ENCODE assay signal across 1 cellular context in the genomic region with DNA sequence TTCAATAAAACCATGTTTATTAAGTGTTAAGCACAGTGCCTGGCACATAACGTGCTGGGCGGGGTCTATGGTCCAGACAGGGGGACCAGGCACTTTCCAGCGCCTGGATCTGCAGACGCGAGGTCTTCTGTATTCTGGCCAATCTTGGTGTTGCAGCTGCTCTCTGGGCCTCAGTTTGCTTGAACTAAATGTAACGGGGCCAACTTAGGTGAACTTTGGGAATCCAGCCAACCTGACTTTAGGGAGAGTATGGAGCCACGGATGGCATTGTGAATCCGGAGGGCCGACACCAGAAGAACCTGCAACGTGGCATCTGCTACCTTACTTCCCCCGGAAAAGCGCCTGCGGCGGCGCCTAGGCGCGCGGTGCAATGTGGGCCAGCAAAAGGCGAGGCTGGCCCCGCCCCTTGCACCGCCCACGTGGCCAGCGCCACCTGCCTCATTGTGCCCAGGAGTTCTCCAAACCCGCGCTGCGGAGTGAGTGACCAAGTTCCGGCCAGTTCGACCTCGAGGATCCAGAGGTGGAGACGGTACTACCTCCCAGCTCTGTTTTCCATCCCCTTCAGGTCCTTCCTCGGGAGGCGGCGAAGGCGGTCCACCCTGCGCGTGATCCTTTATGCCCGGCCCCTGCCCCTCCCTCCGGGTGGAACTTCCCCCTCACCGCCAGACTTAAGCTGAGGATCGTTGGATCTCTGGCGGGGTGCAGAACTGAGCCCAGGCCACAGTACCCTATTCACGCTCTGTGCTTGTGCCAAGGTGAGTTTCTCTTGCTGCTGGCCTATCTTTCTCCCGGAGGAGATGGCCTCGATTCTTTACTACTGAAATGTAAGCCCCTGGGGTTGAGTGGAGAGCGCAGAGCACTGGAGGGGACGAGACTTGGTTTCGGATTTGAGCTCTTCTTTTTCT.
A peak's percentile ranks its signal among the peaks of the same experiment; 100 is the strongest.
TF ChIP-seq lines count a peak whose summit lies in the region.

A gene (plus strand): TSS at position 426 of the 905 bp plus-strand sequence. CDS start 10,969 bp downstream, outside the sequence.

TF ChIP-seq in K562, 482 proteins besides CTCF, POLR2A, EP300 and RAD21 (continued from another document and continues in another):
- TF ChIP-seq, protein P1, sequence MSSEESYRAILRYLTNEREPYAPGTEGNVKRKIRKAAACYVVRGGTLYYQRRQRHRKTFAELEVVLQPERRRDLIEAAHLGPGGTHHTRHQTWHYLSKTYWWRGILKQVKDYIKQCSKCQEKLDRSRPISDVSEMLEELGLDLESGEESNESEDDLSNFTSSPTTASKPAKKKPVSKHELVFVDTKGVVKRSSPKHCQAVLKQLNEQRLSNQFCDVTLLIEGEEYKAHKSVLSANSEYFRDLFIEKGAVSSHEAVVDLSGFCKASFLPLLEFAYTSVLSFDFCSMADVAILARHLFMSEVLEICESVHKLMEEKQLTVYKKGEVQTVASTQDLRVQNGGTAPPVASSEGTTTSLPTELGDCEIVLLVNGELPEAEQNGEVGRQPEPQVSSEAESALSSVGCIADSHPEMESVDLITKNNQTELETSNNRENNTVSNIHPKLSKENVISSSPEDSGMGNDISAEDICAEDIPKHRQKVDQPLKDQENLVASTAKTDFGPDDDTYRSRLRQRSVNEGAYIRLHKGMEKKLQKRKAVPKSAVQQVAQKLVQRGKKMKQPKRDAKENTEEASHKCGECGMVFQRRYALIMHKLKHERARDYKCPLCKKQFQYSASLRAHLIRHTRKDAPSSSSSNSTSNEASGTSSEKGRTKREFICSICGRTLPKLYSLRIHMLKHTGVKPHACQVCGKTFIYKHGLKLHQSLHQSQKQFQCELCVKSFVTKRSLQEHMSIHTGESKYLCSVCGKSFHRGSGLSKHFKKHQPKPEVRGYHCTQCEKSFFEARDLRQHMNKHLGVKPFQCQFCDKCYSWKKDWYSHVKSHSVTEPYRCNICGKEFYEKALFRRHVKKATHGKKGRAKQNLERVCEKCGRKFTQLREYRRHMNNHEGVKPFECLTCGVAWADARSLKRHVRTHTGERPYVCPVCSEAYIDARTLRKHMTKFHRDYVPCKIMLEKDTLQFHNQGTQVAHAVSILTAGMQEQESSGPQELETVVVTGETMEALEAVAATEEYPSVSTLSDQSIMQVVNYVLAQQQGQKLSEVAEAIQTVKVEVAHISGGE (CRISPR knock-in tag; IDR thresholded peaks at IDR 0.05): peak in 1 of 3 experiments; percentile 87; a peak in 2 of 6 replicates
- peak; percentile 8 for TF ChIP-seq NEUROD1 (IDR thresholded peaks at IDR 0.05; ENCODE audit: borderline replicate concordance, low read depth, low read length, partially characterized antibody)
- no peak for TF ChIP-seq ZNF507 (tag; conservative IDR thresholded peaks at IDR 0.05)
- TF ChIP-seq PHF8 (IDR thresholded peaks at IDR 0.05; ENCODE audit: borderline replicate concordance, low read length): peak; percentile 87
- TF ChIP-seq, protein P2, sequence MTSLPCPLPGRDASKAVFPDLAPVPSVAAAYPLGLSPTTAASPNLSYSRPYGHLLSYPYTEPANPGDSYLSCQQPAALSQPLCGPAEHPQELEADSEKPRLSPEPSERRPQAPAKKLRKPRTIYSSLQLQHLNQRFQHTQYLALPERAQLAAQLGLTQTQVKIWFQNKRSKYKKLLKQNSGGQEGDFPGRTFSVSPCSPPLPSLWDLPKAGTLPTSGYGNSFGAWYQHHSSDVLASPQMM (CRISPR knock-in tag; IDR thresholded peaks at IDR 0.05): no peak
- no peak for TF ChIP-seq ZNF76 (CRISPR knock-in tag; IDR thresholded peaks at IDR 0.05; ENCODE audit: borderline replicate concordance)
- TF ChIP-seq ZNF165 (CRISPR knock-in tag; IDR thresholded peaks at IDR 0.05; ENCODE audit: borderline replicate concordance): no peak; the same call in 1 of the 2 replicates
- no peak for TF ChIP-seq RFX5 (IDR thresholded peaks at IDR 0.05; ENCODE audit: low read depth, low read length)
- TF ChIP-seq, protein P3, sequence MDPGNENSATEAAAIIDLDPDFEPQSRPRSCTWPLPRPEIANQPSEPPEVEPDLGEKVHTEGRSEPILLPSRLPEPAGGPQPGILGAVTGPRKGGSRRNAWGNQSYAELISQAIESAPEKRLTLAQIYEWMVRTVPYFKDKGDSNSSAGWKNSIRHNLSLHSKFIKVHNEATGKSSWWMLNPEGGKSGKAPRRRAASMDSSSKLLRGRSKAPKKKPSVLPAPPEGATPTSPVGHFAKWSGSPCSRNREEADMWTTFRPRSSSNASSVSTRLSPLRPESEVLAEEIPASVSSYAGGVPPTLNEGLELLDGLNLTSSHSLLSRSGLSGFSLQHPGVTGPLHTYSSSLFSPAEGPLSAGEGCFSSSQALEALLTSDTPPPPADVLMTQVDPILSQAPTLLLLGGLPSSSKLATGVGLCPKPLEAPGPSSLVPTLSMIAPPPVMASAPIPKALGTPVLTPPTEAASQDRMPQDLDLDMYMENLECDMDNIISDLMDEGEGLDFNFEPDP (CRISPR knock-in tag; IDR thresholded peaks at IDR 0.05): no peak
- TF ChIP-seq ZNF3 (CRISPR knock-in tag; IDR thresholded peaks at IDR 0.05): no peak
- no peak for TF ChIP-seq ZNF561 (CRISPR knock-in tag; conservative IDR thresholded peaks at IDR 0.05)
- TF ChIP-seq, protein P4, sequence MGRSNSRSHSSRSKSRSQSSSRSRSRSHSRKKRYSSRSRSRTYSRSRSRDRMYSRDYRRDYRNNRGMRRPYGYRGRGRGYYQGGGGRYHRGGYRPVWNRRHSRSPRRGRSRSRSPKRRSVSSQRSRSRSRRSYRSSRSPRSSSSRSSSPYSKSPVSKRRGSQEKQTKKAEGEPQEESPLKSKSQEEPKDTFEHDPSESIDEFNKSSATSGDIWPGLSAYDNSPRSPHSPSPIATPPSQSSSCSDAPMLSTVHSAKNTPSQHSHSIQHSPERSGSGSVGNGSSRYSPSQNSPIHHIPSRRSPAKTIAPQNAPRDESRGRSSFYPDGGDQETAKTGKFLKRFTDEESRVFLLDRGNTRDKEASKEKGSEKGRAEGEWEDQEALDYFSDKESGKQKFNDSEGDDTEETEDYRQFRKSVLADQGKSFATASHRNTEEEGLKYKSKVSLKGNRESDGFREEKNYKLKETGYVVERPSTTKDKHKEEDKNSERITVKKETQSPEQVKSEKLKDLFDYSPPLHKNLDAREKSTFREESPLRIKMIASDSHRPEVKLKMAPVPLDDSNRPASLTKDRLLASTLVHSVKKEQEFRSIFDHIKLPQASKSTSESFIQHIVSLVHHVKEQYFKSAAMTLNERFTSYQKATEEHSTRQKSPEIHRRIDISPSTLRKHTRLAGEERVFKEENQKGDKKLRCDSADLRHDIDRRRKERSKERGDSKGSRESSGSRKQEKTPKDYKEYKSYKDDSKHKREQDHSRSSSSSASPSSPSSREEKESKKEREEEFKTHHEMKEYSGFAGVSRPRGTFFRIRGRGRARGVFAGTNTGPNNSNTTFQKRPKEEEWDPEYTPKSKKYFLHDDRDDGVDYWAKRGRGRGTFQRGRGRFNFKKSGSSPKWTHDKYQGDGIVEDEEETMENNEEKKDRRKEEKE (IDR thresholded peaks at IDR 0.05; ENCODE audit: borderline replicate concordance in 1 of 2, control insufficient read depth in 1 of 2, low read depth in 2 of 2, low read length in 1 of 2): peak in 1 of 2 experiments; percentile 63; a peak in 1 of 4 replicates
- TF ChIP-seq, protein P5, sequence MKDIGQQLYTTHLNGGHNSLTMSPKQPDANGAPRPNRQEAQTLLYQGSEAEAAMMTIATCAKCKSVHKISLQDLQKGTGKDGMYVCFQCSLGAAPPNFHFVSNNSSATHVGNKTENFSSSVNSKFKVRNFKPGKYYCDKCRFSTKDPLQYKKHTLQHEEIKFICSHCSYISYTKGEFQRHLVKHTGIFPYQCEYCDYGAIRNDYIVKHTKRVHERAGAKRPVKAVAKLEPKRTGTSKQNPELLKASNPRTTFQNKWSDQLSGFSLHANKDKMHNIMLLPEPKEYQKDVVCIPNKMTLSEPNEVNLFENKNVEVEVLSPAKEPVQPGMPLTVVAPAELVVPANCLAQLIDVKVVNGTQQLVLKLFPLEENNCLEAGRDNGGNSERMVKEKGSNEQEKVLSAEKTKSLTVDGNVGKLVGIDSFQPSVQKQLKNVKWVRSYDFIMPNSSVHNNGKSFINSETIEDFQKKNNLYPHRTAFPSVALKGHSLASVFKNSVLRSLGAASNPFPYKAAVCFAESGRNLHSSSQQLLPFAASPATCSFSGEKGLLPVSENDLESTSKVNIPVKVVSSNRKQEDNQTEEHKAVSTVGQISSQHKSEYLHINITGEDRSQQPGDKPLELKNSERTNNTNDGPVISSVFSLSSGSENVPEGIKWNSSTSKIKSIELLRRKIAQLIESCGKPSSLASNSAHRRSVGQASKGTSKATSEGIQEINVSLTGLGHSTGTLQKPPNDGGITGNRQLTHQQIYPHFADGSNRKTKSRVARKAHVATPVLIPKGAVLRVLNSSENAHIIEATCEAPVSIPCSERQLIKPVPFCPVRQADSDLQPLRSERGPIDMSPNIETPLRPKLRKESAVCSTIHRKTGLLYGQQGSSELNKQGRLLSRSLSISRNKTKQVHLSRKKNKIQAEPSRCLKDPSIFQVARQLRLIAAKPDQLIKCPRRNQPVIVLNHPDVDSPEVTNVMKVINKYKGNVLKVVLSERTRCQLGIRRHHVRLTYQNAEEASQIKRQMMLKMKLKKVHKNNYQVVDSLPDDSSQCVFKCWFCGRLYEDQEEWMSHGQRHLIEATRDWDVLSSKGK (CRISPR knock-in tag; IDR thresholded peaks at IDR 0.05): no peak
- no peak for TF ChIP-seq ZNF384 (IDR thresholded peaks at IDR 0.05; ENCODE audit: low read depth, low read length)
- TF ChIP-seq CXXC5 (CRISPR knock-in tag; IDR thresholded peaks at IDR 0.05): peak; percentile 82
- peak; percentile 97 for TF ChIP-seq ATF7 (IDR thresholded peaks at IDR 0.05)
- peak; percentile 64 for TF ChIP-seq CBFA2T2 (conservative IDR thresholded peaks at IDR 0.05)
- no peak for TF ChIP-seq BCL6 (CRISPR knock-in tag; IDR thresholded peaks at IDR 0.05)
- TF ChIP-seq ZBTB8A (IDR thresholded peaks at IDR 0.05; ENCODE audit: partially characterized antibody): no peak
- no peak for TF ChIP-seq PCBP1 (IDR thresholded peaks at IDR 0.05; ENCODE audit: low read depth, low read length, poor library complexity, severe bottlenecking)
- TF ChIP-seq ETS2 (tag; IDR thresholded peaks at IDR 0.05; ENCODE audit: borderline replicate concordance, poor library complexity, severe bottlenecking): peak; percentile 52
- TF ChIP-seq, protein P6, sequence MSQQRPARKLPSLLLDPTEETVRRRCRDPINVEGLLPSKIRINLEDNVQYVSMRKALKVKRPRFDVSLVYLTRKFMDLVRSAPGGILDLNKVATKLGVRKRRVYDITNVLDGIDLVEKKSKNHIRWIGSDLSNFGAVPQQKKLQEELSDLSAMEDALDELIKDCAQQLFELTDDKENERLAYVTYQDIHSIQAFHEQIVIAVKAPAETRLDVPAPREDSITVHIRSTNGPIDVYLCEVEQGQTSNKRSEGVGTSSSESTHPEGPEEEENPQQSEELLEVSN (IDR thresholded peaks at IDR 0.05; ENCODE audit: borderline replicate concordance in 1 of 2, extremely low read depth in 1 of 2, insufficient read depth in 1 of 2, insufficient read length in 1 of 2, low read depth in 1 of 2, low read length in 1 of 2, poor library complexity in 1 of 2, severe bottlenecking in 1 of 2): peak; percentile 98 to 99
- TF ChIP-seq NONO (IDR thresholded peaks at IDR 0.05; ENCODE audit: low read depth in 2 of 2, low read length in 1 of 2): peak in 1 of 2 experiments; percentile 97; a peak in 2 of 4 replicates
- 0 out of 2 replicates have a peak, but pooled peaks have one; percentile 43 for TF ChIP-seq PTRF (tag; IDR thresholded peaks at IDR 0.05)
- TF ChIP-seq, protein P7, sequence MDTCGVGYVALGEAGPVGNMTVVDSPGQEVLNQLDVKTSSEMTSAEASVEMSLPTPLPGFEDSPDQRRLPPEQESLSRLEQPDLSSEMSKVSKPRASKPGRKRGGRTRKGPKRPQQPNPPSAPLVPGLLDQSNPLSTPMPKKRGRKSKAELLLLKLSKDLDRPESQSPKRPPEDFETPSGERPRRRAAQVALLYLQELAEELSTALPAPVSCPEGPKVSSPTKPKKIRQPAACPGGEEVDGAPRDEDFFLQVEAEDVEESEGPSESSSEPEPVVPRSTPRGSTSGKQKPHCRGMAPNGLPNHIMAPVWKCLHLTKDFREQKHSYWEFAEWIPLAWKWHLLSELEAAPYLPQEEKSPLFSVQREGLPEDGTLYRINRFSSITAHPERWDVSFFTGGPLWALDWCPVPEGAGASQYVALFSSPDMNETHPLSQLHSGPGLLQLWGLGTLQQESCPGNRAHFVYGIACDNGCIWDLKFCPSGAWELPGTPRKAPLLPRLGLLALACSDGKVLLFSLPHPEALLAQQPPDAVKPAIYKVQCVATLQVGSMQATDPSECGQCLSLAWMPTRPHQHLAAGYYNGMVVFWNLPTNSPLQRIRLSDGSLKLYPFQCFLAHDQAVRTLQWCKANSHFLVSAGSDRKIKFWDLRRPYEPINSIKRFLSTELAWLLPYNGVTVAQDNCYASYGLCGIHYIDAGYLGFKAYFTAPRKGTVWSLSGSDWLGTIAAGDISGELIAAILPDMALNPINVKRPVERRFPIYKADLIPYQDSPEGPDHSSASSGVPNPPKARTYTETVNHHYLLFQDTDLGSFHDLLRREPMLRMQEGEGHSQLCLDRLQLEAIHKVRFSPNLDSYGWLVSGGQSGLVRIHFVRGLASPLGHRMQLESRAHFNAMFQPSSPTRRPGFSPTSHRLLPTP (IDR thresholded peaks at IDR 0.05; ENCODE audit: borderline replicate concordance, extremely low read depth, insufficient read length): no peak
- TF ChIP-seq SMAD1 (IDR thresholded peaks at IDR 0.05; ENCODE audit: low read depth, low read length, partially characterized antibody): peak; percentile 87
- no peak for TF ChIP-seq ZNF311 (CRISPR knock-in tag; IDR thresholded peaks at IDR 0.05)
- no peak for TF ChIP-seq BMI1 (IDR thresholded peaks at IDR 0.05; ENCODE audit: low read length)
- TF ChIP-seq ZNF354B (CRISPR knock-in tag; IDR thresholded peaks at IDR 0.05): no peak
- TF ChIP-seq HMGN3 (IDR thresholded peaks at IDR 0.05; ENCODE audit: borderline replicate concordance, extremely low read depth, insufficient read length, low read depth, low read length): peak; percentile 96
- peak; percentile 52 for TF ChIP-seq RB1 (IDR thresholded peaks at IDR 0.05; ENCODE audit: low read depth)
- TF ChIP-seq, protein P8, sequence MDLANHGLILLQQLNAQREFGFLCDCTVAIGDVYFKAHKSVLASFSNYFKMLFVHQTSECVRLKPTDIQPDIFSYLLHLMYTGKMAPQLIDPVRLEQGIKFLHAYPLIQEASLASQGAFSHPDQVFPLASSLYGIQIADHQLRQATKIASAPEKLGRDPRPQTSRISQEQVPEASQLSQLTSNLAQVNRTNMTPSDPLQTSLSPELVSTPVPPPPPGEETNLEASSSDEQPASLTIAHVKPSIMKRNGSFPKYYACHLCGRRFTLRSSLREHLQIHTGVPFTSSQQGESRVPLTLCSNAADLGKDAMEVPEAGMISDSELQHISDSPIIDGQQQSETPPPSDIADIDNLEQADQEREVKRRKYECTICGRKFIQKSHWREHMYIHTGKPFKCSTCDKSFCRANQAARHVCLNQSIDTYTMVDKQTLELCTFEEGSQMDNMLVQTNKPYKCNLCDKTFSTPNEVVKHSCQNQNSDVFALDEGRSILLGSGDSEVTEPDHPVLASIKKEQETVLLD (IDR thresholded peaks at IDR 0.05): peak; percentile 36; the same call in 1 of the 2 replicates
- peak; percentile 49 for TF ChIP-seq ARID1B (IDR thresholded peaks at IDR 0.05)
- no peak for TF ChIP-seq U2AF1 (optimal IDR thresholded peaks at IDR 0.05; ENCODE audit: low read depth, low read length)
- TF ChIP-seq KAT8 (IDR thresholded peaks at IDR 0.05; ENCODE audit: low read depth): no peak
